25 cellular contexts compared by ENCODE assay signal in the genomic region with DNA sequence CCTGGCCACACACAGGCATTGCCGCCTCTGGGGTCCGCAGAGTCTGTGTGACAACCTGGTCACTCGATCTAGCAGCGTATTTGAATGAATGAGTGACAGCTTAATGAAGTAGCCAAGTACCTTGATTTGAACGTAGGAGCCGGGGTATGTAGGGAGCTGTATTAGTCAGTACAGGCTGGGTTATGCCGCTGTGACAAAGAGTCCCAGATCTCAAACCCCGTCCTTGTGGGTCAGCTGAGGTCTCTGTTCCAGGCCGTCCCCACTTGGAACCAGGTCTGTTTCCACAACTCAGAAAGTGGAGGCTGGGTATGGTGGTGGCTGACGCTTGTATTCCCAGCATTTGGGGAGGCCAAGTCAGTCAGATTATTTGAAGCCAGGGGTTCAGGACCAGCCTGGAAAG. TPM values are rescaled to one million over a fixed set of nuclear protein-coding genes. Genes with fewer than 3 reads are reported as not detected.
A peak's percentile ranks its signal among the peaks of the same experiment; 100 is the strongest.
DNase-seq lines count a peak whose midpoint lies in the region; ATAC-seq, FAIRE-seq and TF ChIP-seq lines count a peak whose summit lies in the region.
"Had no signal": no experiment of that assay in that cellular context is flagged by ENCODE, and none has a peak within 500 bp of the region (broad histone marks: within the 10 kb centered on the region; RNA-seq: fewer than 3 reads in every experiment).

No MANE protein-coding gene starts in this region.

- H3K27ac ChIP-seq in HepG2 (ENCODE audit: extremely low read length, insufficient read depth, low read length) (no peak overlapping the region), right lobe of liver (no peak overlapping the region), HEK293 (ENCODE audit: extremely low read depth, low read depth, low read length) (no peak overlapping the region), spleen (no peak overlapping the region)
- H3K27ac ChIP-seq: BLaER1 had no signal

- TF ChIP-seq RAD21 in HepG2 (CRISPR knock-in tag; IDR thresholded peaks at IDR 0.05), result no peak

- H3K4me1 ChIP-seq in HepG2 (ENCODE audit: insufficient read depth, low read length) (no peaks in the 10 kb centered on the region), right lobe of liver (peaks cover 0 to 9% (median 3%) of the 10 kb centered on the region in 4 donors), HEK293 (ENCODE audit: control insufficient read depth, insufficient read depth, low read length) (no peaks in the 10 kb centered on the region), spleen (no peaks in the 10 kb centered on the region)
- H3K4me1 ChIP-seq: BE2C, BLaER1 had no signal

- no peak for TF ChIP-seq POLR2A in HepG2 (IDR thresholded peaks at IDR 0.05; ENCODE audit: insufficient read depth in 1 of 2, low read depth in 2 of 2, low read length in 2 of 2)
- TF ChIP-seq POLR2A in right lobe of liver (IDR thresholded peaks at IDR 0.05), result no peak
- TF ChIP-seq POLR2A in spleen (IDR thresholded peaks at IDR 0.05), result no peak

- in situ Hi-C loops in HepG2 (cut with HindIII; ENCODE audit: extremely low pct_ligation_motif_present, low pct_unique_long_range_greater_than_20kb), result no loop called here

- H3K4me3 Mint-ChIP-seq in endothelial cell (ENCODE audit: unreplicated experiment), result peak overlapping the region; percentile 69
- H3K4me3 Mint-ChIP-seq: CD4-positive, alpha-beta memory T cell; CD4-positive, CD25-positive, alpha-beta regulatory T cell; CD8-positive, alpha-beta memory T cell had no signal

- H3K4me1 Mint-ChIP-seq in endothelial cell (ENCODE audit: unreplicated experiment), result no peaks in the 10 kb centered on the region
- H3K4me1 Mint-ChIP-seq: CD14-positive monocyte; CD4-positive, CD25-positive, alpha-beta regulatory T cell; CD8-positive, alpha-beta memory T cell had no signal

- intact Hi-C loops in HepG2 (cut with micrococcal nuclease; ENCODE audit: unreplicated experiment) (no loop called here), right lobe of liver (cut with DNase I) (no loop called here), spleen (cut with DNase I; ENCODE audit: low total_unique reads) (no loop called here)

- H3K9ac ChIP-seq in HepG2 (ENCODE audit: insufficient read depth, low read depth, low read length), result no peak overlapping the region
- H3K9ac ChIP-seq: BLaER1 had no signal

- H3K9me3 ChIP-seq in HepG2 (ENCODE audit: low read length) (no peaks in the 10 kb centered on the region), right lobe of liver (no peaks in the 10 kb centered on the region), HEK293 (ENCODE audit: control insufficient read depth, insufficient read depth, low read depth, low read length) (no peaks in the 10 kb centered on the region), spleen (peaks cover 0 to 32% (median 28%) of the 10 kb centered on the region in 8 donors)
- H3K9me3 ChIP-seq: BE2C had no signal

- H4K20me1 ChIP-seq in HepG2 (ENCODE audit: insufficient read depth, low read length), result no peaks in the 10 kb centered on the region
- H4K20me1 ChIP-seq: BLaER1 had no signal

- H3K36me3 ChIP-seq in HepG2 (replicated peaks in 1 of 2; ENCODE audit: control insufficient read depth in 1 of 2, insufficient read depth in 2 of 2, low read length in 2 of 2), result peaks cover 21 to 42% of the 10 kb centered on the region in 2 experiments; a peak in 4 of 5 replicates
- H3K36me3 ChIP-seq in right lobe of liver, result peaks cover 0 to 16% (median 10%) of the 10 kb centered on the region in 4 donors
- H3K36me3 ChIP-seq in HEK293 (ENCODE audit: control insufficient read depth in 2 of 2, insufficient read depth in 1 of 2, low read length in 2 of 2), result peaks cover 21 to 90% of the 10 kb centered on the region in 2 experiments; a peak in 2 of 3 replicates
- peaks cover 0 to 99% (median 81%) of the 10 kb centered on the region in 6 donors for H3K36me3 ChIP-seq in spleen

- no peak overlapping the region for H3K4me2 ChIP-seq in HepG2 (ENCODE audit: low read depth, low read length)
- H3K4me2 ChIP-seq: BLaER1 had no signal

- peaks cover 2% of the 10 kb centered on the region for H3K27me3 Mint-ChIP-seq in endothelial cell (ENCODE audit: unreplicated experiment)
- H3K27me3 Mint-ChIP-seq: CD4-positive, alpha-beta memory T cell; CD4-positive, CD25-positive, alpha-beta regulatory T cell; CD8-positive, alpha-beta memory T cell had no signal

- no peak for ATAC-seq in HepG2
- no peak for ATAC-seq in right lobe of liver

- TF ChIP-seq CTCF in HepG2 (CRISPR knock-in tag; IDR thresholded peaks at IDR 0.05) (no peak), right lobe of liver (IDR thresholded peaks at IDR 0.05) (no peak), HEK293 (tag by site-specific recombination; IDR thresholded peaks at IDR 0.05) (no peak), endothelial cell (IDR thresholded peaks at IDR 0.05; ENCODE audit: unreplicated experiment) (no peak), spleen (IDR thresholded peaks at IDR 0.05 in 8 of 11, conservative IDR thresholded peaks at IDR 0.05 in 3 of 11) (no peak)

- no peak for FAIRE-seq in HepG2 (lab: Jason Lieb, UNC)
- FAIRE-seq: A204.1, G401.6, GM12892, GM18507 had no signal

- no peaks in the 10 kb centered on the region; a peak in 1 of 5 replicates for H3K27me3 ChIP-seq in HepG2 (ENCODE audit: control insufficient read depth in 1 of 2, insufficient read depth in 2 of 2, low read length in 2 of 2)
- no peaks in the 10 kb centered on the region for H3K27me3 ChIP-seq in right lobe of liver
- H3K27me3 ChIP-seq in spleen (replicated peaks in 1 of 7), result no peaks in the 10 kb centered on the region
- H3K27me3 ChIP-seq: BE2C, BLaER1 had no signal

- no peak for DNase-seq in HepG2 (ENCODE audit: low spot score)
- no peak for DNase-seq in right lobe of liver
- DNase-seq in endothelial cell (ENCODE audit: low spot score), result no peak
- DNase-seq in spleen, result no peak
- DNase-seq in NCI-H187 (lab: John Stamatoyannopoulos, UW), result no peak
- DNase-seq in DMS153 (lab: John Stamatoyannopoulos, UW), result no peak
- DNase-seq: 8988T; ACHN; BE2C; C1 segment of cervical spinal cord; CD4-positive, alpha-beta memory T cell; CD4-positive, CD25-positive, alpha-beta regulatory T cell; CD8-positive, alpha-beta memory T cell; COR-L47; DMS 273 treated with DMSO at 0.1 percent for 48 hours; DMS79 treated with DMSO at 0.1 percent for 48 hours; GF-D8 had no signal

- POLR2A ChIA-PET in HepG2 (lab: Yijun Ruan, JAX) (no interaction called here), HEK293 (lab: Yijun Ruan, JAX) (no interaction called here)

- H3K4me3 ChIP-seq in HepG2 (replicated peaks in 1 of 3; ENCODE audit: insufficient read depth in 1 of 3, low read depth in 2 of 3, low read length in 3 of 3) (no peak overlapping the region), right lobe of liver (no peak overlapping the region), HEK293 (ENCODE audit: low read depth, low read length) (no peak overlapping the region), spleen (no peak overlapping the region)
- H3K4me3 ChIP-seq: BLaER1 had no signal

- no peak overlapping the region for H2AFZ ChIP-seq in HepG2 (ENCODE audit: low read length)

- H3K36me3 Mint-ChIP-seq in endothelial cell (ENCODE audit: low read depth, unreplicated experiment), result peaks cover 39% of the 10 kb centered on the region

- TF ChIP-seq EP300 in HepG2 (IDR thresholded peaks at IDR 0.05; ENCODE audit: low read depth in 2 of 2, low read length in 2 of 2) (no peak), HepG2 (CRISPR knock-in tag; IDR thresholded peaks at IDR 0.05; ENCODE audit: borderline replicate concordance) (no peak)

- WGBS in HepG2 (ENCODE audit: low lambda C conversion rate), result 96% methylated on average over 10 of the region's 10 CpGs
- 98% methylated on average over 7 of the region's 10 CpGs for WGBS in right lobe of liver (ENCODE audit: insufficient coverage, low coverage, low lambda C conversion rate, missing lambda C conversion rate)
- WGBS in spleen, 5 donors, result 96 to 98% (median 97%) methylated on average over 10 of the region's 10 CpGs

- CTCF ChIA-PET in HepG2 (lab: Yijun Ruan, JAX; ENCODE audit: low intra/inter-chr PET ratio, low total read pairs) (no interaction called here), HEK293 (lab: Yijun Ruan, JAX) (interaction anchor here (0.8 kb wide), 1 partner anchor 251 kb away, joined by 3 read pairs; no protein-coding TSS in a partner anchor)

- H3K27ac Mint-ChIP-seq in endothelial cell (ENCODE audit: unreplicated experiment), result no peak overlapping the region
- H3K27ac Mint-ChIP-seq: CD4-positive, alpha-beta memory T cell; CD4-positive, CD25-positive, alpha-beta regulatory T cell had no signal

- H3K79me2 ChIP-seq in HepG2 (ENCODE audit: insufficient read depth, low read length), result no peaks in the 10 kb centered on the region

- no peaks in the 10 kb centered on the region for H3K9me3 Mint-ChIP-seq in endothelial cell (ENCODE audit: unreplicated experiment)

- no TSS peak for BruUV-seq in HepG2 (replicated peaks; lab: Mats Ljungman, UMichigan)

RNA-seq across cellular contexts. Expression of a gene that starts 20.0 kb away (rescaled TPM):
- 21.1 and 31.1 TPM in 2 replicates for total RNA-seq in HepG2 (2016; rRNA removed; fragmentation: Illumina TruSeq; extraction: Trizol)
- total RNA-seq in HepG2 (2016; cell fraction: cytosol; rRNA removed; fragmentation: Illumina TruSeq; extraction: Trizol; ENCODE audit: low read depth), result 26.1 and 27.7 TPM in 2 replicates
- 19.1 and 31.9 TPM in 2 replicates for total RNA-seq in HepG2 (2016; cell fraction: insoluble cytoplasmic fraction; rRNA removed; fragmentation: Illumina TruSeq; extraction: Trizol)
- 24.8 and 25.7 TPM in 2 replicates for total RNA-seq in HepG2 (2016; cell fraction: membrane; rRNA removed; fragmentation: Illumina TruSeq; extraction: Trizol)
- total RNA-seq in HepG2 (2016; cell fraction: nucleus; rRNA removed; fragmentation: Illumina TruSeq; extraction: Trizol), result 28.8 and 34.2 TPM in 2 replicates
- 9.6 and 15.4 TPM in 2 replicates for polyA plus RNA-seq in HepG2 (2011; rRNA removed)
- polyA plus RNA-seq in HepG2 (2011; cell fraction: cytosol; rRNA removed), result 7.3 and 12.3 TPM in 2 replicates
- 82.9 and 84.6 TPM in 2 replicates for polyA plus RNA-seq in HepG2 (2011; cell fraction: nucleus; rRNA removed)
- 9.1 and 14.3 TPM in 2 replicates for polyA plus RNA-seq in HepG2 (2012)
- polyA plus RNA-seq in HepG2 (2016; cell fraction: cytosol; fragmentation: Illumina TruSeq; extraction: Trizol; ENCODE audit: low read depth), result 11.2 and 12.2 TPM in 2 replicates
- 22.1 and 23.9 TPM in 2 replicates for polyA plus RNA-seq in HepG2 (2016; cell fraction: insoluble cytoplasmic fraction; fragmentation: Illumina TruSeq; extraction: Trizol; ENCODE audit: low read depth)
- polyA plus RNA-seq in HepG2 (2016; cell fraction: membrane; fragmentation: Illumina TruSeq; extraction: Trizol; ENCODE audit: low read depth), result 16.4 and 18.0 TPM in 2 replicates
- 108 and 128 TPM in 2 replicates for polyA plus RNA-seq in HepG2 (2016; cell fraction: nucleus; fragmentation: Illumina TruSeq; extraction: Trizol; ENCODE audit: insufficient read depth, low read depth)
- polyA minus RNA-seq in HepG2 (2011; rRNA and poly(A)+ RNA removed; ENCODE audit: low replicate concordance), result 15.4 and 54.9 TPM in 2 replicates
- polyA minus RNA-seq in HepG2 (2011; cell fraction: cytosol; rRNA and poly(A)+ RNA removed), result 8.0 and 10.3 TPM in 2 replicates
- polyA minus RNA-seq in HepG2 (2011; cell fraction: nucleus; rRNA and poly(A)+ RNA removed), result 18.0 and 21.1 TPM in 2 replicates
- 10 to 100 TPM in 3 of 6 experiments, 1 to 10 TPM in 3; 8.9 to 15.0 (median 10.2) TPM for total RNA-seq in right lobe of liver
- total RNA-seq in endothelial cell (ENCODE audit: unreplicated experiment), result 27.2 TPM
- total RNA-seq in spleen, result 10 to 100 TPM; 11.5 to 39.8 (median 23.7) TPM
- 10 to 100 TPM; 21.7 to 62.3 (median 45.8) TPM for polyA plus RNA-seq in spleen

RNA-seq across cellular contexts. Expression of a gene that starts 20.4 kb away (rescaled TPM):
- total RNA-seq in HepG2 (2016; rRNA removed; fragmentation: Illumina TruSeq; extraction: Trizol) (33.4 and 49.0 TPM in 2 replicates), right lobe of liver (10 to 100 TPM; 10.8 to 31.7 (median 13.1) TPM), endothelial cell (ENCODE audit: unreplicated experiment) (30.4 TPM), spleen (10 to 100 TPM; 11.3 to 25.7 (median 17.8) TPM)
- total RNA-seq in HepG2 (2016; cell fraction: cytosol; rRNA removed; fragmentation: Illumina TruSeq; extraction: Trizol; ENCODE audit: low read depth), result 18.2 and 18.9 TPM in 2 replicates
- 27.6 and 52.7 TPM in 2 replicates for total RNA-seq in HepG2 (2016; cell fraction: insoluble cytoplasmic fraction; rRNA removed; fragmentation: Illumina TruSeq; extraction: Trizol)
- 38.0 and 38.8 TPM in 2 replicates for total RNA-seq in HepG2 (2016; cell fraction: membrane; rRNA removed; fragmentation: Illumina TruSeq; extraction: Trizol)
- 30.1 and 34.5 TPM in 2 replicates for total RNA-seq in HepG2 (2016; cell fraction: nucleus; rRNA removed; fragmentation: Illumina TruSeq; extraction: Trizol)
- polyA plus RNA-seq in HepG2 (2011; rRNA removed) (10.6 and 15.5 TPM in 2 replicates), spleen (10 to 100 TPM; 13.4 to 29.0 (median 14.3) TPM)
- 11.1 and 18.2 TPM in 2 replicates for polyA plus RNA-seq in HepG2 (2011; cell fraction: cytosol; rRNA removed)
- polyA plus RNA-seq in HepG2 (2011; cell fraction: nucleus; rRNA removed), result 45.2 and 49.3 TPM in 2 replicates
- 12.6 and 17.3 TPM in 2 replicates for polyA plus RNA-seq in HepG2 (2012)
- 19.2 and 20.9 TPM in 2 replicates for polyA plus RNA-seq in HepG2 (2016; cell fraction: cytosol; fragmentation: Illumina TruSeq; extraction: Trizol; ENCODE audit: low read depth)
- polyA plus RNA-seq in HepG2 (2016; cell fraction: insoluble cytoplasmic fraction; fragmentation: Illumina TruSeq; extraction: Trizol; ENCODE audit: low read depth), result 33.0 and 40.7 TPM in 2 replicates
- 30.9 and 31.4 TPM in 2 replicates for polyA plus RNA-seq in HepG2 (2016; cell fraction: membrane; fragmentation: Illumina TruSeq; extraction: Trizol; ENCODE audit: low read depth)
- polyA plus RNA-seq in HepG2 (2016; cell fraction: nucleus; fragmentation: Illumina TruSeq; extraction: Trizol; ENCODE audit: insufficient read depth, low read depth), result 80.5 and 96.5 TPM in 2 replicates
- polyA minus RNA-seq in HepG2 (2011; rRNA and poly(A)+ RNA removed; ENCODE audit: low replicate concordance), result 21.9 and 37.5 TPM in 2 replicates
- polyA minus RNA-seq in HepG2 (2011; cell fraction: cytosol; rRNA and poly(A)+ RNA removed), result 11.0 and 16.1 TPM in 2 replicates
- polyA minus RNA-seq in HepG2 (2011; cell fraction: nucleus; rRNA and poly(A)+ RNA removed), result 8.6 and 10.7 TPM in 2 replicates

RNA-seq across cellular contexts. Expression of a gene that starts 42.1 kb away (rescaled TPM):
- total RNA-seq in HepG2 (2016; rRNA removed; fragmentation: Illumina TruSeq; extraction: Trizol) (3.2 and 4.7 TPM in 2 replicates), right lobe of liver (1 to 10 TPM in 4 of 6 experiments, under 1 TPM in 2; 0.74 to 3.1 (median 1.9) TPM), endothelial cell (ENCODE audit: unreplicated experiment) (2.9 TPM), spleen (1 to 10 TPM in 2 of 7 donors, under 1 TPM in 3, not detected in 2; 0.25 to 3.9 (median 0.57) TPM)
- total RNA-seq in HepG2 (2016; cell fraction: cytosol; rRNA removed; fragmentation: Illumina TruSeq; extraction: Trizol; ENCODE audit: low read depth), result 2.4 and 4.7 TPM in 2 replicates
- 2.7 and 3.3 TPM in 2 replicates for total RNA-seq in HepG2 (2016; cell fraction: insoluble cytoplasmic fraction; rRNA removed; fragmentation: Illumina TruSeq; extraction: Trizol)
- 5.4 and 8.1 TPM in 2 replicates for total RNA-seq in HepG2 (2016; cell fraction: membrane; rRNA removed; fragmentation: Illumina TruSeq; extraction: Trizol)
- total RNA-seq in HepG2 (2016; cell fraction: nucleus; rRNA removed; fragmentation: Illumina TruSeq; extraction: Trizol), result 1.2 and 2.1 TPM in 2 replicates
- polyA plus RNA-seq in HepG2 (2011; rRNA removed) (2.4 and 3.5 TPM in 2 replicates), spleen (under 1 TPM; 0.55 to 0.85 (median 0.83) TPM)
- polyA plus RNA-seq in HepG2 (2011; cell fraction: cytosol; rRNA removed), result 3.5 and 3.6 TPM in 2 replicates
- polyA plus RNA-seq in HepG2 (2011; cell fraction: nucleus; rRNA removed), result 1.7 and 1.9 TPM in 2 replicates
- polyA plus RNA-seq in HepG2 (2012), result 3.2 and 4.4 TPM in 2 replicates
- 5.2 and 8.6 TPM in 2 replicates for polyA plus RNA-seq in HepG2 (2016; cell fraction: cytosol; fragmentation: Illumina TruSeq; extraction: Trizol; ENCODE audit: low read depth)
- polyA plus RNA-seq in HepG2 (2016; cell fraction: insoluble cytoplasmic fraction; fragmentation: Illumina TruSeq; extraction: Trizol; ENCODE audit: low read depth), result 4.6 and 4.8 TPM in 2 replicates
- polyA plus RNA-seq in HepG2 (2016; cell fraction: membrane; fragmentation: Illumina TruSeq; extraction: Trizol; ENCODE audit: low read depth), result 8.3 TPM in 2 replicates
- polyA plus RNA-seq in HepG2 (2016; cell fraction: nucleus; fragmentation: Illumina TruSeq; extraction: Trizol; ENCODE audit: insufficient read depth, low read depth), result 1.5 and 1.9 TPM in 2 replicates
- polyA minus RNA-seq in HepG2 (2011; rRNA and poly(A)+ RNA removed; ENCODE audit: low replicate concordance), result 0.96 TPM in 1 of 2 replicates, not detected in the other
- polyA minus RNA-seq in HepG2 (2011; cell fraction: cytosol; rRNA and poly(A)+ RNA removed), result 0.97 and 2.1 TPM in 2 replicates
- 0.39 and 0.75 TPM in 2 replicates for polyA minus RNA-seq in HepG2 (2011; cell fraction: nucleus; rRNA and poly(A)+ RNA removed)
- polyA plus RNA-seq: AG04450, CD14-positive monocyte had no signal

RNA-seq across cellular contexts. Expression of a gene that starts 48.8 kb away (rescaled TPM):
- total RNA-seq in HepG2 (2016; rRNA removed; fragmentation: Illumina TruSeq; extraction: Trizol), result not detected in 2 replicates
- total RNA-seq in HepG2 (2016; cell fraction: cytosol; rRNA removed; fragmentation: Illumina TruSeq; extraction: Trizol; ENCODE audit: low read depth), result not detected in 2 replicates
- not detected in 2 replicates for total RNA-seq in HepG2 (2016; cell fraction: insoluble cytoplasmic fraction; rRNA removed; fragmentation: Illumina TruSeq; extraction: Trizol)
- not detected in 2 replicates for total RNA-seq in HepG2 (2016; cell fraction: membrane; rRNA removed; fragmentation: Illumina TruSeq; extraction: Trizol)
- total RNA-seq in HepG2 (2016; cell fraction: nucleus; rRNA removed; fragmentation: Illumina TruSeq; extraction: Trizol), result not detected in 2 replicates
- 0.17 and 0.21 TPM in 2 replicates for polyA plus RNA-seq in HepG2 (2011; rRNA removed)
- 0.17 TPM in 1 of 2 replicates, not detected in the other for polyA plus RNA-seq in HepG2 (2011; cell fraction: cytosol; rRNA removed)
- polyA plus RNA-seq in HepG2 (2011; cell fraction: nucleus; rRNA removed), result 3.9 and 4.5 TPM in 2 replicates
- polyA plus RNA-seq in HepG2 (2012), result 0.58 and 1.1 TPM in 2 replicates
- not detected in 2 replicates for polyA plus RNA-seq in HepG2 (2016; cell fraction: cytosol; fragmentation: Illumina TruSeq; extraction: Trizol; ENCODE audit: low read depth)
- polyA plus RNA-seq in HepG2 (2016; cell fraction: insoluble cytoplasmic fraction; fragmentation: Illumina TruSeq; extraction: Trizol; ENCODE audit: low read depth), result 0.34 TPM in 1 of 2 replicates, not detected in the other
- not detected in 2 replicates for polyA plus RNA-seq in HepG2 (2016; cell fraction: membrane; fragmentation: Illumina TruSeq; extraction: Trizol; ENCODE audit: low read depth)
- polyA plus RNA-seq in HepG2 (2016; cell fraction: nucleus; fragmentation: Illumina TruSeq; extraction: Trizol; ENCODE audit: insufficient read depth, low read depth), result 0.90 TPM in 1 of 2 replicates, not detected in the other
- polyA minus RNA-seq in HepG2 (2011; rRNA and poly(A)+ RNA removed; ENCODE audit: low replicate concordance), result not detected in 2 replicates
- not detected in 2 replicates for polyA minus RNA-seq in HepG2 (2011; cell fraction: cytosol; rRNA and poly(A)+ RNA removed)
- not detected in 2 replicates for polyA minus RNA-seq in HepG2 (2011; cell fraction: nucleus; rRNA and poly(A)+ RNA removed)
- under 1 TPM in 1 of 6 experiments, not detected in 5; 0.40 TPM for total RNA-seq in right lobe of liver
- 6.6 TPM for total RNA-seq in endothelial cell (ENCODE audit: unreplicated experiment)
- 1 to 10 TPM in 6 of 7 donors, not detected in 1; 2.3 to 5.3 (median 2.7) TPM for total RNA-seq in spleen
- 1 to 10 TPM in 2 of 3 donors, under 1 TPM in 1; 0.39 to 2.2 (median 1.5) TPM for polyA plus RNA-seq in spleen
- total RNA-seq: CD4-positive, CD25-positive, alpha-beta regulatory T cell had no signal
- polyA plus RNA-seq: CD14-positive monocyte; CD4-positive, alpha-beta memory T cell; CD4-positive, CD25-positive, alpha-beta regulatory T cell; CD8-positive, alpha-beta memory T cell had no signal

RNA-seq across cellular contexts. Expression of a gene that starts 56.1 kb away (rescaled TPM):
- total RNA-seq in HepG2 (2016; rRNA removed; fragmentation: Illumina TruSeq; extraction: Trizol) (25.1 and 57.5 TPM in 2 replicates), right lobe of liver (100 to 1,000 TPM in 1 of 6 experiments, 10 to 100 TPM in 5; 39.5 to 195 (median 78.7) TPM), endothelial cell (ENCODE audit: unreplicated experiment) (34.2 TPM), spleen (10 to 100 TPM in 6 of 7 donors, 1 to 10 TPM in 1; 3.9 to 18.0 (median 13.1) TPM)
- total RNA-seq in HepG2 (2016; cell fraction: cytosol; rRNA removed; fragmentation: Illumina TruSeq; extraction: Trizol; ENCODE audit: low read depth), result 4.5 and 4.7 TPM in 2 replicates
- 23.6 and 57.6 TPM in 2 replicates for total RNA-seq in HepG2 (2016; cell fraction: insoluble cytoplasmic fraction; rRNA removed; fragmentation: Illumina TruSeq; extraction: Trizol)
- 12.5 and 16.0 TPM in 2 replicates for total RNA-seq in HepG2 (2016; cell fraction: membrane; rRNA removed; fragmentation: Illumina TruSeq; extraction: Trizol)
- 51.4 and 68.6 TPM in 2 replicates for total RNA-seq in HepG2 (2016; cell fraction: nucleus; rRNA removed; fragmentation: Illumina TruSeq; extraction: Trizol)
- polyA plus RNA-seq in HepG2 (2011; rRNA removed) (40.9 and 61.3 TPM in 2 replicates), spleen (10 to 100 TPM in 2 of 3 donors, 1 to 10 TPM in 1; 4.1 to 12.7 (median 11.0) TPM)
- 31.3 and 57.3 TPM in 2 replicates for polyA plus RNA-seq in HepG2 (2011; cell fraction: cytosol; rRNA removed)
- 80.8 and 81.7 TPM in 2 replicates for polyA plus RNA-seq in HepG2 (2011; cell fraction: nucleus; rRNA removed)
- 28.6 and 31.7 TPM in 2 replicates for polyA plus RNA-seq in HepG2 (2012)
- polyA plus RNA-seq in HepG2 (2016; cell fraction: cytosol; fragmentation: Illumina TruSeq; extraction: Trizol; ENCODE audit: low read depth), result 6.7 and 8.2 TPM in 2 replicates
- polyA plus RNA-seq in HepG2 (2016; cell fraction: insoluble cytoplasmic fraction; fragmentation: Illumina TruSeq; extraction: Trizol; ENCODE audit: low read depth), result 32.1 and 34.9 TPM in 2 replicates
- polyA plus RNA-seq in HepG2 (2016; cell fraction: membrane; fragmentation: Illumina TruSeq; extraction: Trizol; ENCODE audit: low read depth), result 16.7 and 17.0 TPM in 2 replicates
- 140 and 151 TPM in 2 replicates for polyA plus RNA-seq in HepG2 (2016; cell fraction: nucleus; fragmentation: Illumina TruSeq; extraction: Trizol; ENCODE audit: insufficient read depth, low read depth)
- polyA minus RNA-seq in HepG2 (2011; rRNA and poly(A)+ RNA removed; ENCODE audit: low replicate concordance), result 0.05 and 92.8 TPM in 2 replicates
- 48.6 and 49.4 TPM in 2 replicates for polyA minus RNA-seq in HepG2 (2011; cell fraction: cytosol; rRNA and poly(A)+ RNA removed)
- polyA minus RNA-seq in HepG2 (2011; cell fraction: nucleus; rRNA and poly(A)+ RNA removed), result 12.6 and 15.8 TPM in 2 replicates
- total RNA-seq: CD4-positive, alpha-beta memory T cell; CD4-positive, CD25-positive, alpha-beta regulatory T cell had no signal
- polyA plus RNA-seq: CD14-positive monocyte; CD4-positive, alpha-beta memory T cell; CD4-positive, CD25-positive, alpha-beta regulatory T cell; CD8-positive, alpha-beta memory T cell had no signal
